Comparison of ENCODE assay signal across 19 cellular contexts in genomic region chr9:4295160-4295559, GRCh38.
"Had no signal": no experiment of that assay in that cellular context is flagged by ENCODE, and none has a peak within 500 bp of the region (broad histone marks: within the 10 kb centered on the region; RNA-seq: fewer than 3 reads in every experiment).

No MANE protein-coding gene starts in this region.

- H3K36me3 Mint-ChIP-seq: activated CD4-positive, alpha-beta memory T cell treated with anti-CD3 and anti-CD28 coated beads for 36 hours; stimulated activated memory B cell treated with anti-CD40 and anti-IgM and Interleukin-4, amounts not matched to agents 10 μg/mL and 1 μg/mL and 100 μg/mL, for 72 hours had no signal

- H3K27ac Mint-ChIP-seq: activated CD4-positive, alpha-beta memory T cell treated with anti-CD3 and anti-CD28 coated beads for 36 hours; endodermal cell; stimulated activated memory B cell treated with anti-CD40 and anti-IgM and Interleukin-4, amounts not matched to agents 10 μg/mL and 1 μg/mL and 100 μg/mL, for 72 hours had no signal

- DNase-seq: activated CD4-positive, alpha-beta memory T cell treated with anti-CD3 and anti-CD28 coated beads for 36 hours; activated CD4-positive, alpha-beta T cell treated with anti-CD3 and anti-CD28 coated beads for 48 hours; activated gamma-delta T cell; activated naive CD4-positive, alpha-beta T cell treated with anti-CD3 and anti-CD28 coated beads, Interleukin-2, amount 50 U/mL, for 16 hours; cortex of kidney; endodermal cell; head of caudate nucleus; hypothalamus; left ventricle myocardium superior; mammary epithelial cell; nucleus accumbens; posterior cingulate gyrus; small intestine; stimulated activated CD4-positive, alpha-beta T cell treated with anti-CD3 and anti-CD28 coated beads, Interleukin-15, amount 100 ng/mL, for 24 hours; stomach had no signal

- ATAC-seq: gastroesophageal sphincter; left ventricle myocardium superior; sciatic nerve; stimulated activated memory B cell treated with anti-CD40 and anti-IgM and Interleukin-4, amounts not matched to agents 10 μg/mL and 1 μg/mL and 100 μg/mL, for 72 hours had no signal

- H3K4me3 ChIP-seq: gastroesophageal sphincter, stomach, vagina had no signal

- H3K9me3 Mint-ChIP-seq: activated CD4-positive, alpha-beta memory T cell treated with anti-CD3 and anti-CD28 coated beads for 36 hours; endodermal cell; stimulated activated memory B cell treated with anti-CD40 and anti-IgM and Interleukin-4, amounts not matched to agents 10 μg/mL and 1 μg/mL and 100 μg/mL, for 72 hours had no signal

- H3K27me3 ChIP-seq: gastroesophageal sphincter, vagina had no signal

- H3K9me3 ChIP-seq: gastroesophageal sphincter, stomach, vagina had no signal

- H3K27ac ChIP-seq: stomach, vagina had no signal

- H3K4me3 Mint-ChIP-seq: activated CD4-positive, alpha-beta memory T cell treated with anti-CD3 and anti-CD28 coated beads for 36 hours; endodermal cell; stimulated activated memory B cell treated with anti-CD40 and anti-IgM and Interleukin-4, amounts not matched to agents 10 μg/mL and 1 μg/mL and 100 μg/mL, for 72 hours had no signal

- H3K36me3 ChIP-seq: gastroesophageal sphincter, stomach, vagina had no signal
